Comparison of ENCODE assay signal across 2 cellular contexts in genomic region chr16:69072640-69072974, GRCh38.
TF ChIP-seq lines count a peak whose summit lies in the region.

No MANE protein-coding gene starts in this region.

TF ChIP-seq in A549, 52 proteins besides CTCF, POLR2A, EP300 and RAD21:
- TF ChIP-seq KDM1A (IDR thresholded peaks at IDR 0.05; ENCODE audit: low read depth) (no peak), ESRRA (IDR thresholded peaks at IDR 0.05; ENCODE audit: borderline replicate concordance, low read length) (no peak), HMGXB4 (CRISPR knock-in tag; IDR thresholded peaks at IDR 0.05; ENCODE audit: borderline replicate concordance) (no peak), REST (IDR thresholded peaks at IDR 0.05) (no peak), ZFP36 (IDR thresholded peaks at IDR 0.05; ENCODE audit: borderline replicate concordance, partially characterized antibody) (no peak), CHD4 (IDR thresholded peaks at IDR 0.05; ENCODE audit: borderline replicate concordance) (no peak), KDM5A (IDR thresholded peaks at IDR 0.05) (no peak), RARB (CRISPR knock-in tag; IDR thresholded peaks at IDR 0.05) (no peak), GATA3 (IDR thresholded peaks at IDR 0.05; ENCODE audit: borderline replicate concordance) (no peak), HOXB5 (CRISPR knock-in tag; IDR thresholded peaks at IDR 0.05) (no peak), ZC3H11A (IDR thresholded peaks at IDR 0.05) (no peak), CBX2 (IDR thresholded peaks at IDR 0.05; ENCODE audit: borderline replicate concordance, low read depth) (no peak)
- TF ChIP-seq, protein P1, sequence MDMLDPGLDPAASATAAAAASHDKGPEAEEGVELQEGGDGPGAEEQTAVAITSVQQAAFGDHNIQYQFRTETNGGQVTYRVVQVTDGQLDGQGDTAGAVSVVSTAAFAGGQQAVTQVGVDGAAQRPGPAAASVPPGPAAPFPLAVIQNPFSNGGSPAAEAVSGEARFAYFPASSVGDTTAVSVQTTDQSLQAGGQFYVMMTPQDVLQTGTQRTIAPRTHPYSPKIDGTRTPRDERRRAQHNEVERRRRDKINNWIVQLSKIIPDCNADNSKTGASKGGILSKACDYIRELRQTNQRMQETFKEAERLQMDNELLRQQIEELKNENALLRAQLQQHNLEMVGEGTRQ (IDR thresholded peaks at IDR 0.05), result no peak
- TF ChIP-seq, protein P2, sequence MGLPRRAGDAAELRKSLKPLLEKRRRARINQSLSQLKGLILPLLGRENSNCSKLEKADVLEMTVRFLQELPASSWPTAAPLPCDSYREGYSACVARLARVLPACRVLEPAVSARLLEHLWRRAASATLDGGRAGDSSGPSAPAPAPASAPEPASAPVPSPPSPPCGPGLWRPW (IDR thresholded peaks at IDR 0.05), result no peak
- TF ChIP-seq, protein P3, sequence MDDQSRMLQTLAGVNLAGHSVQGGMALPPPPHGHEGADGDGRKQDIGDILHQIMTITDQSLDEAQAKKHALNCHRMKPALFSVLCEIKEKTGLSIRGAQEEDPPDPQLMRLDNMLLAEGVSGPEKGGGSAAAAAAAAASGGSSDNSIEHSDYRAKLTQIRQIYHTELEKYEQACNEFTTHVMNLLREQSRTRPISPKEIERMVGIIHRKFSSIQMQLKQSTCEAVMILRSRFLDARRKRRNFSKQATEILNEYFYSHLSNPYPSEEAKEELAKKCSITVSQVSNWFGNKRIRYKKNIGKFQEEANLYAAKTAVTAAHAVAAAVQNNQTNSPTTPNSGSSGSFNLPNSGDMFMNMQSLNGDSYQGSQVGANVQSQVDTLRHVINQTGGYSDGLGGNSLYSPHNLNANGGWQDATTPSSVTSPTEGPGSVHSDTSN (IDR thresholded peaks at IDR 0.05), result no peak
- TF ChIP-seq, protein P4, sequence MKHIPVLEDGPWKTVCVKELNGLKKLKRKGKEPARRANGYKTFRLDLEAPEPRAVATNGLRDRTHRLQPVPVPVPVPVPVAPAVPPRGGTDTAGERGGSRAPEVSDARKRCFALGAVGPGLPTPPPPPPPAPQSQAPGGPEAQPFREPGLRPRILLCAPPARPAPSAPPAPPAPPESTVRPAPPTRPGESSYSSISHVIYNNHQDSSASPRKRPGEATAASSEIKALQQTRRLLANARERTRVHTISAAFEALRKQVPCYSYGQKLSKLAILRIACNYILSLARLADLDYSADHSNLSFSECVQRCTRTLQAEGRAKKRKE (CRISPR knock-in tag; IDR thresholded peaks at IDR 0.05; ENCODE audit: low read depth), result no peak

TF ChIP-seq in IMR-90, 13 proteins besides CTCF, POLR2A, EP300 and RAD21:
- TF ChIP-seq BHLHE40 (IDR thresholded peaks at IDR 0.05; ENCODE audit: low read depth, low read length) (no peak), CHD1 (IDR thresholded peaks at IDR 0.05; ENCODE audit: low read depth, low read length) (no peak), RCOR1 (IDR thresholded peaks at IDR 0.05; ENCODE audit: insufficient replicate concordance, low read length) (no peak)
